In the genomic region with DNA sequence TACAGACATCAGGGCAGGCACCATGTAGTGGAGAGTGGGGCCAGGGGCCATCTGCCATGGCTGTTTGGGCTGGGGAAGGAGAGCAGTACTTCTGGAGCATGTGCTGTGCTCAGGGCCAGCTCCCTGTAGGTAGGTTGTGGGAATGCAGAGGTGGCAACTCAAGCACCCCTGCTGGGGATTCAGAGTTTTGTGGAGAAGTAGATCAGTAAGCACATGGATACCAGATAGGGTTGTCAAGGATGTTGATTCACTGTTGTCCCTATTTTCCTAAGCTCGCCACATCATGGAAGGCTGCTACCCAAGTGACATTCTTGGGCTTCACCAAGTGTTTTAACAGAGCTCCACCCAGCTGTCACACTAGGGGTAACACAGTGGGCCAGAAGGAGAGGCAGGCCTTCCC, we compare ENCODE assay signal across 15 cellular contexts.
DNase-seq lines count a peak whose midpoint lies in the region; ATAC-seq and TF ChIP-seq lines count a peak whose summit lies in the region.
"Had no signal": no experiment of that assay in that cellular context is flagged by ENCODE, and none has a peak within 500 bp of the region (broad histone marks: within the 10 kb centered on the region; RNA-seq: fewer than 3 reads in every experiment).

No MANE protein-coding gene starts in this region.

- H2AFZ ChIP-seq in GM23248, result no peak overlapping the region

- peak overlapping the region; percentile 39 for H3K27ac Mint-ChIP-seq in stimulated activated effector memory CD8-positive, alpha-beta T cell treated with anti-CD3 and anti-CD28 coated beads, Interleukin-12 subunit alpha, Interleukin-12 subunit beta, amount 100 ng/mL, for 72 hours
- H3K27ac Mint-ChIP-seq: activated CD4-positive, alpha-beta T cell treated with anti-CD3 and anti-CD28 coated beads, Interleukin-2, amount 10 ng/mL, durations not matched to agents 24 days and 14 days; activated naive CD8-positive, alpha-beta T cell treated with anti-CD3 and anti-CD28 coated beads for 36 hours had no signal

- no peaks in the 10 kb centered on the region for H3K9me3 ChIP-seq in GM23248 (ENCODE audit: low read depth)
- H3K9me3 ChIP-seq in spleen, result no peaks in the 10 kb centered on the region
- H3K9me3 ChIP-seq: colonic mucosa, HAP-1, psoas muscle, SJSA1, transverse colon had no signal

- no peaks in the 10 kb centered on the region for H3K27me3 ChIP-seq in GM23248 (replicated peaks; ENCODE audit: insufficient read depth)
- H3K27me3 ChIP-seq in spleen (replicated peaks in 1 of 7), result no peaks in the 10 kb centered on the region
- H3K27me3 ChIP-seq: colonic mucosa, SJSA1, transverse colon had no signal

- peak; percentile 16 for DNase-seq in GM23248
- peak; percentile 26 for DNase-seq in NB4 (ENCODE audit: low read depth)
- DNase-seq in choroid plexus epithelial cell (ENCODE audit: low read depth), result no peak
- no peak for DNase-seq in stimulated activated effector memory CD8-positive, alpha-beta T cell treated with anti-CD3 and anti-CD28 coated beads, Interleukin-12 subunit alpha, Interleukin-12 subunit beta, amount 100 ng/mL, for 72 hours (ENCODE audit: low spot score in 2 of 2)
- no peak for DNase-seq in spleen
- no peak for DNase-seq in D341Med (ENCODE audit: low spot score)
- DNase-seq: kidney had no signal

- no peaks in the 10 kb centered on the region for H4K20me1 ChIP-seq in GM23248 (ENCODE audit: insufficient read depth)

- H3K4me1 ChIP-seq in GM23248 (ENCODE audit: insufficient read depth) (peaks cover 3% of the 10 kb centered on the region; the same call in 1 of the 2 replicates), spleen (peaks cover 0 to 81% (median 25%) of the 10 kb centered on the region in 6 donors)
- H3K4me1 ChIP-seq: colonic mucosa, HAP-1, psoas muscle, SJSA1 had no signal

- no peaks in the 10 kb centered on the region for H3K9me3 Mint-ChIP-seq in stimulated activated effector memory CD8-positive, alpha-beta T cell treated with anti-CD3 and anti-CD28 coated beads, Interleukin-12 subunit alpha, Interleukin-12 subunit beta, amount 100 ng/mL, for 72 hours
- H3K9me3 Mint-ChIP-seq: activated CD4-positive, alpha-beta T cell treated with anti-CD3 and anti-CD28 coated beads, Interleukin-2, amount 10 ng/mL, durations not matched to agents 24 days and 14 days; activated naive CD8-positive, alpha-beta T cell treated with anti-CD3 and anti-CD28 coated beads for 36 hours had no signal

- peaks cover 34% of the 10 kb centered on the region for H3K36me3 Mint-ChIP-seq in stimulated activated effector memory CD8-positive, alpha-beta T cell treated with anti-CD3 and anti-CD28 coated beads, Interleukin-12 subunit alpha, Interleukin-12 subunit beta, amount 100 ng/mL, for 72 hours

- no peak overlapping the region for H3K4me3 Mint-ChIP-seq in stimulated activated effector memory CD8-positive, alpha-beta T cell treated with anti-CD3 and anti-CD28 coated beads, Interleukin-12 subunit alpha, Interleukin-12 subunit beta, amount 100 ng/mL, for 72 hours
- H3K4me3 Mint-ChIP-seq: activated CD4-positive, alpha-beta T cell treated with anti-CD3 and anti-CD28 coated beads, Interleukin-2, amount 10 ng/mL, durations not matched to agents 24 days and 14 days; activated naive CD8-positive, alpha-beta T cell treated with anti-CD3 and anti-CD28 coated beads for 36 hours had no signal

- in situ Hi-C loops in GM23248 (cut with MboI), result loop anchor here (10.0 kb wide), 1 partner anchor 380 kb away; no protein-coding TSS in a partner anchor

- no peak overlapping the region for H3K4me3 ChIP-seq in GM23248
- H3K4me3 ChIP-seq in NB4 (ENCODE audit: low read depth, low read length), result no peak overlapping the region
- H3K4me3 ChIP-seq in choroid plexus epithelial cell (ENCODE audit: low read depth, low read length), result no peak overlapping the region
- no peak overlapping the region for H3K4me3 ChIP-seq in spleen
- H3K4me3 ChIP-seq: colonic mucosa, HAP-1, psoas muscle, SJSA1, transverse colon had no signal

- intact Hi-C loops in spleen (cut with DNase I; ENCODE audit: low total_unique reads), result loop anchor here (10.0 kb wide), 1 partner anchor 380 kb away; no protein-coding TSS in a partner anchor

- TF ChIP-seq CTCF in NB4 (IDR thresholded peaks at IDR 0.05; ENCODE audit: low read depth, low read length), result no peak
- peak; percentile 3 for TF ChIP-seq CTCF in choroid plexus epithelial cell (conservative IDR thresholded peaks at IDR 0.05; ENCODE audit: low read depth, low read length)
- no peak for TF ChIP-seq CTCF in spleen (IDR thresholded peaks at IDR 0.05 in 8 of 11, conservative IDR thresholded peaks at IDR 0.05 in 3 of 11)

- no peaks in the 10 kb centered on the region for H3K9me2 ChIP-seq in GM23248 (ENCODE audit: insufficient read depth)

- H3K27ac ChIP-seq in GM23248 (no peak overlapping the region), spleen (no peak overlapping the region)
- H3K27ac ChIP-seq: colonic mucosa, psoas muscle, SJSA1, transverse colon had no signal

- WGBS in GM23248 (ENCODE audit: low coverage in 1 of 2, low lambda C conversion rate in 2 of 2, missing lambda C conversion rate in 2 of 2), 2 experiments, result 93% methylated on average over 1 of the region's 1 CpG
- 96 to 100% (median 100%) methylated on average over 1 of the region's 1 CpG for WGBS in spleen, 5 donors

- no peak overlapping the region for H3K4me2 ChIP-seq in GM23248 (ENCODE audit: unreplicated experiment)

- no peak for ATAC-seq in stimulated activated effector memory CD8-positive, alpha-beta T cell treated with anti-CD3 and anti-CD28 coated beads, Interleukin-12 subunit alpha, Interleukin-12 subunit beta, amount 100 ng/mL, for 72 hours
- no peak for ATAC-seq in GM18519 (IDR thresholded peaks at IDR 0.05; ENCODE audit: low FRiP score, unreplicated experiment)

- no peaks in the 10 kb centered on the region for H3F3A ChIP-seq in GM23248 (ENCODE audit: insufficient read depth)

- H3K9ac ChIP-seq in GM23248, result no peak overlapping the region

- H3K4me1 Mint-ChIP-seq in stimulated activated effector memory CD8-positive, alpha-beta T cell treated with anti-CD3 and anti-CD28 coated beads, Interleukin-12 subunit alpha, Interleukin-12 subunit beta, amount 100 ng/mL, for 72 hours, result peaks cover 74% of the 10 kb centered on the region

- H3K79me2 ChIP-seq in GM23248 (ENCODE audit: insufficient read depth), result peaks cover 87% of the 10 kb centered on the region

- no peak for TF ChIP-seq POLR2A in NB4 (IDR thresholded peaks at IDR 0.05; ENCODE audit: extremely low read depth, insufficient read length)
- TF ChIP-seq POLR2A in spleen (IDR thresholded peaks at IDR 0.05), result no peak

- H3K36me3 ChIP-seq in GM23248 (ENCODE audit: low read depth) (no peaks in the 10 kb centered on the region), spleen (peaks cover 0 to 51% (median 2%) of the 10 kb centered on the region in 6 donors)
- H3K36me3 ChIP-seq: colonic mucosa, HAP-1, SJSA1, transverse colon had no signal

Comparison
In these comparisons a context has a peak if more than half of its experiments do, and no peak if none do; other contexts are left out.
1. DNase-seq: peak in GM23248 (single experiment) and NB4 (single experiment); none in choroid plexus epithelial cell (single experiment), stimulated activated effector memory CD8-positive, alpha-beta T cell treated with anti-CD3 and anti-CD28 coated beads, Interleukin-12 subunit alpha, Interleukin-12 subunit beta, amount 100 ng/mL, for 72 hours (0 of 2), spleen (single experiment) and D341Med (single experiment).